13 cellular contexts compared by ENCODE assay signal in genomic region chr10:103852189-103852711, GRCh38. TPM values are rescaled to one million over a fixed set of nuclear protein-coding genes. Genes with fewer than 3 reads are reported as not detected.
DNase-seq lines count a peak whose midpoint lies in the region; ATAC-seq, FAIRE-seq and TF ChIP-seq lines count a peak whose summit lies in the region.
"Had no signal": no experiment of that assay in that cellular context is flagged by ENCODE, and none has a peak within 500 bp of the region (broad histone marks: within the 10 kb centered on the region; RNA-seq: fewer than 3 reads in every experiment).

No MANE protein-coding gene starts in this region.

- H3K79me2 ChIP-seq in astrocyte (ENCODE audit: insufficient read depth, low read length), result peaks cover 6% of the 10 kb centered on the region

- H3K4me3 ChIP-seq in astrocyte (ENCODE audit: insufficient read depth, low read depth, low read length), result no peak overlapping the region
- no peak overlapping the region for H3K4me3 ChIP-seq in right atrium auricular region
- H3K4me3 ChIP-seq in gastrocnemius medialis, result no peak overlapping the region

- H2AFZ ChIP-seq in astrocyte (ENCODE audit: low read depth, low read length), result no peak overlapping the region

- no peak for FAIRE-seq in astrocyte (lab: Jason Lieb, UNC)
- FAIRE-seq: GM12891 had no signal

- H3K27ac Mint-ChIP-seq in astrocyte (ENCODE audit: unreplicated experiment), result no peak overlapping the region
- H3K27ac Mint-ChIP-seq: activated T-helper 17 cell treated with anti-CD3 and anti-CD28 coated beads, Interleukin-2, amount 50 U/mL, for 72 hours had no signal

- no peak overlapping the region for H3K4me3 Mint-ChIP-seq in astrocyte (ENCODE audit: unreplicated experiment)
- H3K4me3 Mint-ChIP-seq: activated T-helper 17 cell treated with anti-CD3 and anti-CD28 coated beads, Interleukin-2, amount 50 U/mL, for 72 hours had no signal

- H3K4me1 ChIP-seq in astrocyte (ENCODE audit: insufficient read depth, low read length) (peaks cover 44% of the 10 kb centered on the region), right atrium auricular region (peaks cover 0 to 66% of the 10 kb centered on the region in 2 donors), gastrocnemius medialis (peaks cover 56 to 57% of the 10 kb centered on the region in 2 donors)

- H3K9ac ChIP-seq in astrocyte (ENCODE audit: low read length), result no peak overlapping the region

- no peaks in the 10 kb centered on the region for H3K27me3 ChIP-seq in astrocyte (ENCODE audit: insufficient read depth, low read length)
- H3K27me3 ChIP-seq in right atrium auricular region, result no peaks in the 10 kb centered on the region
- no peaks in the 10 kb centered on the region for H3K27me3 ChIP-seq in gastrocnemius medialis

- H3K27me3 Mint-ChIP-seq in astrocyte (ENCODE audit: low read depth, unreplicated experiment), result peaks cover 9% of the 10 kb centered on the region

- no peak overlapping the region for H3K27ac ChIP-seq in astrocyte (ENCODE audit: low read depth, low read length)
- H3K27ac ChIP-seq in right atrium auricular region, result peak overlapping the region; percentile 65 to 78
- H3K27ac ChIP-seq in gastrocnemius medialis, result peak overlapping the region; percentile 49 to 73 (median 69)
- H3K27ac ChIP-seq: WERI-Rb-1 had no signal

- intact Hi-C loops in gastrocnemius medialis (cut with DNase I; ENCODE audit: low total_unique reads), result no loop called here

- no peak for TF ChIP-seq POLR2A in gastrocnemius medialis (IDR thresholded peaks at IDR 0.05)

- H4K20me1 ChIP-seq in astrocyte (ENCODE audit: insufficient read depth, low read length), result peaks cover 11% of the 10 kb centered on the region

- ATAC-seq in gastrocnemius medialis (no peak), GM19455 (IDR thresholded peaks at IDR 0.05; ENCODE audit: unreplicated experiment) (no peak), HG03565 (IDR thresholded peaks at IDR 0.05; ENCODE audit: unreplicated experiment) (no peak)
- ATAC-seq: activated T-helper 17 cell treated with anti-CD3 and anti-CD28 coated beads, Interleukin-2, amount 50 U/mL, for 72 hours had no signal

- in situ Hi-C loops in gastrocnemius medialis (cut with MboI; ENCODE audit: low sequenced_read_pairs in 4 of 4), result loop anchor here in 1 of 4 donors (25.0 kb wide), 1 partner anchor 265 kb away; no protein-coding TSS in a partner anchor

- DNase-seq in GM03348 (ENCODE audit: low spot score), result peak; percentile 75
- DNase-seq in astrocyte (ENCODE audit: low read depth), result peak; percentile 68
- no peak for DNase-seq in right atrium auricular region (ENCODE audit: low spot score)
- DNase-seq in gastrocnemius medialis, result no peak
- DNase-seq in GM20000 (ENCODE audit: low spot score), result no peak
- DNase-seq in cerebellar cortex (ENCODE audit: low spot score), result no peak
- DNase-seq: COR-L47, NCI-H2029 treated with DMSO at 0.1 percent for 48 hours, WERI-Rb-1 had no signal

- H3K9me3 Mint-ChIP-seq in astrocyte (ENCODE audit: unreplicated experiment), result no peaks in the 10 kb centered on the region
- H3K9me3 Mint-ChIP-seq: activated T-helper 17 cell treated with anti-CD3 and anti-CD28 coated beads, Interleukin-2, amount 50 U/mL, for 72 hours had no signal

- peaks cover 19% of the 10 kb centered on the region for H3K4me1 Mint-ChIP-seq in astrocyte (ENCODE audit: low read depth, unreplicated experiment)

- H3K9me3 ChIP-seq in astrocyte (ENCODE audit: insufficient read depth, low read depth, low read length), result no peaks in the 10 kb centered on the region
- no peaks in the 10 kb centered on the region for H3K9me3 ChIP-seq in right atrium auricular region
- no peaks in the 10 kb centered on the region for H3K9me3 ChIP-seq in gastrocnemius medialis

- no peak for TF ChIP-seq CTCF in astrocyte (IDR thresholded peaks at IDR 0.05; ENCODE audit: insufficient read depth, low read depth, low read length)
- TF ChIP-seq CTCF in right atrium auricular region (IDR thresholded peaks at IDR 0.05), result no peak
- no peak for TF ChIP-seq CTCF in gastrocnemius medialis (IDR thresholded peaks at IDR 0.05 in 4 of 5, conservative IDR thresholded peaks at IDR 0.05 in 1 of 5)
- no peak for TF ChIP-seq CTCF in GM20000 (IDR thresholded peaks at IDR 0.05; ENCODE audit: extremely low read depth, missing control alignments)

- H3K4me2 ChIP-seq in astrocyte (ENCODE audit: low read length), result no peak overlapping the region

- no peaks in the 10 kb centered on the region for H3K36me3 ChIP-seq in astrocyte (ENCODE audit: insufficient read depth, low read length)
- H3K36me3 ChIP-seq in right atrium auricular region, result no peaks in the 10 kb centered on the region
- H3K36me3 ChIP-seq in gastrocnemius medialis, result no peaks in the 10 kb centered on the region
- H3K36me3 ChIP-seq: WERI-Rb-1 had no signal

- no peaks in the 10 kb centered on the region for H3K36me3 Mint-ChIP-seq in astrocyte (ENCODE audit: low read depth, unreplicated experiment)

RNA-seq across cellular contexts. Expression of gene SH3PXD2A, which starts 3.1 kb away (rescaled TPM):
- total RNA-seq in astrocyte (17.3 and 25.8 TPM in 2 replicates), right atrium auricular region (10 to 100 TPM; 14.6 to 18.2 TPM), gastrocnemius medialis (10 to 100 TPM in 2 of 4 donors, 1 to 10 TPM in 2; 6.2 to 16.8 (median 11.4) TPM)

Comparison
In these comparisons a context has a peak if more than half of its experiments do, and no peak if none do; other contexts are left out.
1. DNase-seq: peak in GM03348 (single experiment) and astrocyte (single experiment); none in right atrium auricular region (single experiment), gastrocnemius medialis (0 of 2), GM20000 (single experiment) and cerebellar cortex (single experiment).